Comparison of ENCODE assay signal across 8 cellular contexts in genomic region chr7:816751-817671, GRCh38. TPM values are rescaled to one million over a fixed set of nuclear protein-coding genes. Genes with fewer than 3 reads are reported as not detected.
DNase-seq lines count a peak whose midpoint lies in the region; ATAC-seq and TF ChIP-seq lines count a peak whose summit lies in the region.

No MANE protein-coding gene starts in this region.

- in situ Hi-C loops in HAP-1 (cut with MboI; ENCODE audit: low sequenced_read_pairs), result no loop called here

- H2AFZ ChIP-seq in fibroblast of lung (ENCODE audit: low read length), result no peak overlapping the region
- peak overlapping the region; percentile 39 for H2AFZ ChIP-seq in parathyroid adenoma

- no peaks in the 10 kb centered on the region; the same call in 1 of the 2 replicates for H3K36me3 ChIP-seq in HAP-1 (replicated peaks)
- no peaks in the 10 kb centered on the region for H3K36me3 ChIP-seq in fibroblast of lung (ENCODE audit: control insufficient read depth, insufficient read depth, low read length)
- H3K36me3 ChIP-seq in parathyroid adenoma (ENCODE audit: control insufficient read depth, insufficient read depth, low read length), result no peaks in the 10 kb centered on the region

- peak; percentile 63 for DNase-seq in GM03348 (ENCODE audit: low spot score)
- peak; percentile 47 to 53 for DNase-seq in HAP-1 (ENCODE audit: low spot score in 2 of 2)
- DNase-seq in NCI-H1105 treated with DMSO at 0.1 percent for 48 hours (lab: John Stamatoyannopoulos, UW), result peak; percentile 48
- DNase-seq in activated T-cell treated with anti-CD3 and anti-CD28 coated beads for 24 hours (ENCODE audit: low read depth), result peak; percentile 32
- peak in 1 of 2 donors; percentile 47 for DNase-seq in fibroblast of lung (ENCODE audit: low read depth in 2 of 2)
- no peak for DNase-seq in left lobe of liver (ENCODE audit: low spot score)
- DNase-seq in COR-L47 (lab: John Stamatoyannopoulos, UW), result no peak

- TF ChIP-seq CTCF in fibroblast of lung (conservative IDR thresholded peaks at IDR 0.05 in 1 of 2, IDR thresholded peaks at IDR 0.05 in 1 of 2; ENCODE audit: low read depth in 1 of 2, low read length in 2 of 2), result no peak
- TF ChIP-seq CTCF in parathyroid adenoma (IDR thresholded peaks at IDR 0.05), result no peak

- H3K27me3 ChIP-seq in HAP-1 (ENCODE audit: low read depth) (no peaks in the 10 kb centered on the region), fibroblast of lung (ENCODE audit: control insufficient read depth, insufficient read depth, low read length) (no peaks in the 10 kb centered on the region), parathyroid adenoma (ENCODE audit: control insufficient read depth, insufficient read depth, low read length) (no peaks in the 10 kb centered on the region)

- no peak for ATAC-seq in left lobe of liver

- no peaks in the 10 kb centered on the region for H3K9me3 ChIP-seq in HAP-1
- H3K9me3 ChIP-seq in fibroblast of lung (ENCODE audit: control insufficient read depth, insufficient read depth, low read depth, low read length), result no peaks in the 10 kb centered on the region
- H3K9me3 ChIP-seq in parathyroid adenoma (ENCODE audit: control insufficient read depth, low read length), result no peaks in the 10 kb centered on the region

- H3K9ac ChIP-seq in fibroblast of lung (ENCODE audit: insufficient read depth, low read length) (peak overlapping the region; percentile 85), parathyroid adenoma (no peak overlapping the region)

- peaks cover 53% of the 10 kb centered on the region for H3K79me2 ChIP-seq in fibroblast of lung (ENCODE audit: control insufficient read depth, insufficient read depth, low read length)
- peaks cover 34% of the 10 kb centered on the region for H3K79me2 ChIP-seq in parathyroid adenoma

- peak overlapping the region; percentile 66 for H3K4me3 ChIP-seq in HAP-1
- H3K4me3 ChIP-seq in fibroblast of lung (replicated peaks in 1 of 4; ENCODE audit: control extremely low read depth in 1 of 4, insufficient read depth in 1 of 4, low read depth in 3 of 4, low read length in 4 of 4), result peak overlapping the region; percentile 75 to 87 (median 80)
- peak overlapping the region; percentile 88 for H3K4me3 ChIP-seq in parathyroid adenoma (ENCODE audit: low read depth, low read length)

- peak overlapping the region; percentile 79 for H3K27ac ChIP-seq in fibroblast of lung (ENCODE audit: insufficient read depth, low read length)
- no peak overlapping the region for H3K27ac ChIP-seq in parathyroid adenoma

- H3K4me1 ChIP-seq in HAP-1 (peaks cover 5% of the 10 kb centered on the region), fibroblast of lung (ENCODE audit: control insufficient read depth, extremely low read depth, insufficient read depth, low read length) (peaks cover 18% of the 10 kb centered on the region), parathyroid adenoma (peaks cover 19% of the 10 kb centered on the region)

- H4K20me1 ChIP-seq in fibroblast of lung (ENCODE audit: control insufficient read depth, extremely low read depth, insufficient read depth, low read length), result peaks cover 3% of the 10 kb centered on the region

- H3K4me2 ChIP-seq in fibroblast of lung (ENCODE audit: extremely low read depth, insufficient read depth, low read length), result peak overlapping the region; percentile 67
- H3K4me2 ChIP-seq in parathyroid adenoma (ENCODE audit: low read length), result peak overlapping the region; percentile 99

RNA-seq across cellular contexts. Expression of gene SUN1, which starts 15.3 kb away (rescaled TPM):
- total RNA-seq in fibroblast of lung, result 92.7 and 185 TPM in 2 replicates
- polyA plus RNA-seq in fibroblast of lung, result 157 and 220 TPM in 2 replicates
- 88.9 and 139 TPM in 2 replicates for polyA plus RNA-seq in fibroblast of lung (2012)
- polyA minus RNA-seq in fibroblast of lung (ENCODE audit: low replicate concordance), result 247 and 378 TPM in 2 replicates
- total RNA-seq in left lobe of liver, result 41.5 TPM

RNA-seq across cellular contexts. Expression of gene GET4, which starts 59.3 kb away (rescaled TPM):
- 21.6 and 23.1 TPM in 2 replicates for total RNA-seq in fibroblast of lung
- polyA plus RNA-seq in fibroblast of lung, result 13.4 and 15.9 TPM in 2 replicates
- 18.0 and 26.5 TPM in 2 replicates for polyA plus RNA-seq in fibroblast of lung (2012)
- polyA minus RNA-seq in fibroblast of lung (ENCODE audit: low replicate concordance), result 1.3 and 6.9 TPM in 2 replicates
- 38.2 TPM for total RNA-seq in left lobe of liver

Comparison
In these comparisons a context has a peak if more than half of its experiments do, and no peak if none do; other contexts are left out.
1. DNase-seq: peak in GM03348 (single experiment), HAP-1 (2 of 2), NCI-H1105 treated with DMSO at 0.1 percent for 48 hours (single experiment) and activated T-cell treated with anti-CD3 and anti-CD28 coated beads for 24 hours (single experiment); none in left lobe of liver (single experiment) and COR-L47 (single experiment).
2. Peak in every context shown above with its lines, with median percentiles within 50 percentile points of each other: H3K4me3 ChIP-seq.